ENCODE assay signal across 8 cellular contexts in genomic region chr13:114067886-114068722, GRCh38.
A peak's percentile ranks its signal among the peaks of the same experiment; 100 is the strongest.
DNase-seq lines count a peak whose midpoint lies in the region; ATAC-seq, FAIRE-seq and TF ChIP-seq lines count a peak whose summit lies in the region.

No MANE protein-coding gene starts in this region.

- no peak for TF ChIP-seq CTCF in liver (IDR thresholded peaks at IDR 0.05; ENCODE audit: low read depth, low read length, missing input control)
- no peak for TF ChIP-seq CTCF in HepG2 (CRISPR knock-in tag; IDR thresholded peaks at IDR 0.05)
- TF ChIP-seq CTCF in SU-DHL-6 (IDR thresholded peaks at IDR 0.05; ENCODE audit: insufficient read depth, low read length, poor library complexity, severe bottlenecking) = no peak
- no peak for TF ChIP-seq CTCF in smooth muscle cell (IDR thresholded peaks at IDR 0.05; ENCODE audit: borderline replicate concordance, insufficient read depth, poor library complexity, severe bottlenecking)

- WGBS in liver = 73% methylated on average over 24 of the region's 24 CpGs
- 39% methylated on average over 21 of the region's 24 CpGs for WGBS in HepG2 (ENCODE audit: low lambda C conversion rate)
- WGBS in smooth muscle cell (ENCODE audit: low lambda C conversion rate) = 89% methylated on average over 24 of the region's 24 CpGs

- no peaks in the 10 kb centered on the region for H3K27me3 Mint-ChIP-seq in effector memory CD8-positive, alpha-beta T cell

- no TSS peak for BruUV-seq in HepG2 (replicated peaks; lab: Mats Ljungman, UMichigan)

- peaks cover 60 to 73% of the 10 kb centered on the region in 2 donors for H3K4me1 Mint-ChIP-seq in effector memory CD8-positive, alpha-beta T cell (ENCODE audit: low read depth in 2 of 2)

- H3K79me2 ChIP-seq in HepG2 (ENCODE audit: insufficient read depth, low read length) (no peaks in the 10 kb centered on the region), SU-DHL-6 (ENCODE audit: insufficient read depth, low read length) (no peaks in the 10 kb centered on the region), smooth muscle cell (ENCODE audit: low read depth) (peaks cover 46% of the 10 kb centered on the region)

- POLR2A ChIA-PET in HepG2 (lab: Yijun Ruan, JAX) = no interaction called here

- H3K27ac ChIP-seq in liver (ENCODE audit: low read depth in 1 of 2, low read length in 2 of 2) (peak overlapping the region; percentile 61 to 77), HepG2 (ENCODE audit: extremely low read length, insufficient read depth, low read length) (no peak overlapping the region), SU-DHL-6 (ENCODE audit: low read depth, low read length) (peak overlapping the region; percentile 93), smooth muscle cell (ENCODE audit: low read depth) (peak overlapping the region; percentile 97)

- CTCF ChIA-PET in HepG2 (lab: Yijun Ruan, JAX; ENCODE audit: low intra/inter-chr PET ratio, low total read pairs) = no interaction called here

- no peak for TF ChIP-seq RAD21 in liver (IDR thresholded peaks at IDR 0.05)
- TF ChIP-seq RAD21 in HepG2 (CRISPR knock-in tag; IDR thresholded peaks at IDR 0.05) = no peak

- peak overlapping the region; percentile 82 to 83 for H3K4me3 Mint-ChIP-seq in effector memory CD8-positive, alpha-beta T cell

- intact Hi-C loops in HepG2 (cut with micrococcal nuclease; ENCODE audit: unreplicated experiment) = no loop called here

- H2AFZ ChIP-seq in HepG2 (ENCODE audit: low read length) = no peak overlapping the region
- H2AFZ ChIP-seq in SU-DHL-6 (ENCODE audit: low read depth, low read length, severe bottlenecking) = no peak overlapping the region
- no peak overlapping the region for H2AFZ ChIP-seq in smooth muscle cell (ENCODE audit: low read depth)

- H4K20me1 ChIP-seq in HepG2 (ENCODE audit: insufficient read depth, low read length) (no peaks in the 10 kb centered on the region), SU-DHL-6 (ENCODE audit: low read depth, low read length) (no peaks in the 10 kb centered on the region), smooth muscle cell (ENCODE audit: low read depth) (peaks cover 28% of the 10 kb centered on the region)

- peak overlapping the region; percentile 96 for H3K27ac Mint-ChIP-seq in effector memory CD8-positive, alpha-beta T cell

- TF ChIP-seq POLR2A in HepG2 (IDR thresholded peaks at IDR 0.05; ENCODE audit: insufficient read depth in 1 of 2, low read depth in 2 of 2, low read length in 2 of 2) (no peak), H54 (IDR thresholded peaks at IDR 0.05; ENCODE audit: low read depth, low read length) (no peak)

- H3F3A ChIP-seq in SU-DHL-6 (ENCODE audit: insufficient read depth) (peaks cover 26% of the 10 kb centered on the region), smooth muscle cell (ENCODE audit: low read depth) (peaks cover 21% of the 10 kb centered on the region)

- H3K4me2 ChIP-seq in HepG2 (ENCODE audit: low read depth, low read length) (no peak overlapping the region), SU-DHL-6 (ENCODE audit: low read depth, low read length, poor library complexity, severe bottlenecking) (peak overlapping the region; percentile 55), smooth muscle cell (peak overlapping the region; percentile 13)

- peaks cover 80% of the 10 kb centered on the region for H3K36me3 Mint-ChIP-seq in effector memory CD8-positive, alpha-beta T cell (ENCODE audit: insufficient read depth)

- ATAC-seq in HepG2 = no peak
- peak; percentile 9 for ATAC-seq in effector memory CD8-positive, alpha-beta T cell (replicated peaks)

- H3K36me3 ChIP-seq in liver (ENCODE audit: control insufficient read depth in 4 of 4, insufficient read depth in 3 of 4, low read depth in 1 of 4, low read length in 3 of 4) (no peaks in the 10 kb centered on the region), HepG2 (replicated peaks in 1 of 2; ENCODE audit: control insufficient read depth in 1 of 2, insufficient read depth in 2 of 2, low read length in 2 of 2) (no peaks in the 10 kb centered on the region), SU-DHL-6 (ENCODE audit: low read length) (no peaks in the 10 kb centered on the region), smooth muscle cell (ENCODE audit: low read depth) (no peaks in the 10 kb centered on the region)

- peaks cover 0 to 7% (median 2%) of the 10 kb centered on the region in 4 donors for H3K4me1 ChIP-seq in liver (ENCODE audit: control insufficient read depth in 4 of 4, insufficient read depth in 4 of 4, low read length in 3 of 4)
- peaks cover 18% of the 10 kb centered on the region for H3K4me1 ChIP-seq in HepG2 (ENCODE audit: insufficient read depth, low read length)
- peaks cover 35% of the 10 kb centered on the region for H3K4me1 ChIP-seq in smooth muscle cell (ENCODE audit: low read depth)

- H3K9me3 ChIP-seq in liver (ENCODE audit: control insufficient read depth in 4 of 4, low read length in 3 of 4) = no peaks in the 10 kb centered on the region
- no peaks in the 10 kb centered on the region for H3K9me3 ChIP-seq in HepG2 (ENCODE audit: low read length)
- no peaks in the 10 kb centered on the region for H3K9me3 ChIP-seq in SU-DHL-6 (ENCODE audit: insufficient read depth, low read length)
- H3K9me3 ChIP-seq in smooth muscle cell (replicated peaks; ENCODE audit: low read depth) = no peaks in the 10 kb centered on the region

- H3K27me3 ChIP-seq in liver (ENCODE audit: control insufficient read depth in 4 of 4, insufficient read depth in 4 of 4, low read length in 3 of 4) (no peaks in the 10 kb centered on the region), HepG2 (ENCODE audit: control insufficient read depth in 1 of 2, insufficient read depth in 2 of 2, low read length in 2 of 2) (peaks cover 9 to 53% of the 10 kb centered on the region in 2 experiments), SU-DHL-6 (ENCODE audit: low read length) (no peaks in the 10 kb centered on the region), smooth muscle cell (ENCODE audit: low read depth) (no peaks in the 10 kb centered on the region)

- H3K9ac ChIP-seq in liver (ENCODE audit: low read depth in 1 of 2, low read length in 2 of 2) = no peak overlapping the region
- H3K9ac ChIP-seq in HepG2 (ENCODE audit: insufficient read depth, low read depth, low read length) = no peak overlapping the region
- peak overlapping the region; percentile 56; the same call in 1 of the 2 replicates for H3K9ac ChIP-seq in SU-DHL-6 (ENCODE audit: low read length)
- no peak overlapping the region for H3K9ac ChIP-seq in smooth muscle cell (ENCODE audit: low read depth)

- no peaks in the 10 kb centered on the region for H3K9me3 Mint-ChIP-seq in effector memory CD8-positive, alpha-beta T cell

- FAIRE-seq in HepG2 (lab: Jason Lieb, UNC) (no peak), H54 (lab: Jason Lieb, UNC) (no peak)

- DNase-seq in HepG2 (ENCODE audit: low spot score) (no peak), smooth muscle cell (lab: John Stamatoyannopoulos, UW; ENCODE audit: unreplicated experiment) (no peak), HuH-7.5 (ENCODE audit: low spot score) (no peak), NCI-H1092 treated with DMSO at 0.1 percent for 48 hours (lab: John Stamatoyannopoulos, UW) (no peak), H54 (ENCODE audit: insufficient read length, low spot score) (no peak)
- peak in 1 of 3 experiments; percentile 35 for DNase-seq in effector memory CD8-positive, alpha-beta T cell

- H3K4me3 ChIP-seq in liver (ENCODE audit: low read depth in 1 of 3, low read length in 3 of 3) (no peak overlapping the region), HepG2 (replicated peaks in 1 of 3; ENCODE audit: insufficient read depth in 1 of 3, low read depth in 2 of 3, low read length in 3 of 3) (no peak overlapping the region), SU-DHL-6 (ENCODE audit: insufficient read depth, low read length, poor library complexity, severe bottlenecking) (no peak overlapping the region), smooth muscle cell (no peak overlapping the region)

- no peak for TF ChIP-seq EP300 in HepG2 (IDR thresholded peaks at IDR 0.05; ENCODE audit: low read depth in 2 of 2, low read length in 2 of 2)
- no peak for TF ChIP-seq EP300 in HepG2 (CRISPR knock-in tag; IDR thresholded peaks at IDR 0.05; ENCODE audit: borderline replicate concordance)

- H3K9me2 ChIP-seq in SU-DHL-6 (replicated peaks; ENCODE audit: insufficient read depth, low read length) = no peaks in the 10 kb centered on the region

- in situ Hi-C loops in HepG2 (cut with HindIII; ENCODE audit: extremely low pct_ligation_motif_present, low pct_unique_long_range_greater_than_20kb) = no loop called here

TF ChIP-seq in liver, 16 proteins besides CTCF, POLR2A, EP300 and RAD21 (continues in another document):
- no peak for TF ChIP-seq HNF4G (IDR thresholded peaks at IDR 0.05)
- TF ChIP-seq ZBTB33 (IDR thresholded peaks at IDR 0.05) = no peak
- TF ChIP-seq GABPA (IDR thresholded peaks at IDR 0.05 in 1 of 2, conservative IDR thresholded peaks at IDR 0.05 in 1 of 2) = no peak

TF ChIP-seq in HepG2, 621 proteins besides CTCF, POLR2A, EP300 and RAD21 (continues in another document):
- TF ChIP-seq ZNF790 (CRISPR knock-in tag; IDR thresholded peaks at IDR 0.05; ENCODE audit: borderline replicate concordance) = no peak
- no peak for TF ChIP-seq ZFP62 (CRISPR knock-in tag; IDR thresholded peaks at IDR 0.05)
- TF ChIP-seq GATAD2A (CRISPR knock-in tag; IDR thresholded peaks at IDR 0.05) = no peak
- TF ChIP-seq ARNTL (CRISPR knock-in tag; IDR thresholded peaks at IDR 0.05) = no peak
- TF ChIP-seq CEBPB (IDR thresholded peaks at IDR 0.05; ENCODE audit: borderline replicate concordance, low read depth, low read length) = no peak
- no peak for TF ChIP-seq CREBL2 (CRISPR knock-in tag; IDR thresholded peaks at IDR 0.05; ENCODE audit: borderline replicate concordance)
- no peak for TF ChIP-seq ZNF562 (CRISPR knock-in tag; IDR thresholded peaks at IDR 0.05; ENCODE audit: borderline replicate concordance)
- no peak for TF ChIP-seq MTA3 (CRISPR knock-in tag; IDR thresholded peaks at IDR 0.05)
- no peak for TF ChIP-seq ZBTB34 (CRISPR knock-in tag; IDR thresholded peaks at IDR 0.05)
- no peak for TF ChIP-seq SMYD3 (CRISPR knock-in tag; IDR thresholded peaks at IDR 0.05)
- TF ChIP-seq ZNF570 (CRISPR knock-in tag; IDR thresholded peaks at IDR 0.05; ENCODE audit: borderline replicate concordance) = no peak
